9 cellular contexts compared by ENCODE assay signal in the genomic region with DNA sequence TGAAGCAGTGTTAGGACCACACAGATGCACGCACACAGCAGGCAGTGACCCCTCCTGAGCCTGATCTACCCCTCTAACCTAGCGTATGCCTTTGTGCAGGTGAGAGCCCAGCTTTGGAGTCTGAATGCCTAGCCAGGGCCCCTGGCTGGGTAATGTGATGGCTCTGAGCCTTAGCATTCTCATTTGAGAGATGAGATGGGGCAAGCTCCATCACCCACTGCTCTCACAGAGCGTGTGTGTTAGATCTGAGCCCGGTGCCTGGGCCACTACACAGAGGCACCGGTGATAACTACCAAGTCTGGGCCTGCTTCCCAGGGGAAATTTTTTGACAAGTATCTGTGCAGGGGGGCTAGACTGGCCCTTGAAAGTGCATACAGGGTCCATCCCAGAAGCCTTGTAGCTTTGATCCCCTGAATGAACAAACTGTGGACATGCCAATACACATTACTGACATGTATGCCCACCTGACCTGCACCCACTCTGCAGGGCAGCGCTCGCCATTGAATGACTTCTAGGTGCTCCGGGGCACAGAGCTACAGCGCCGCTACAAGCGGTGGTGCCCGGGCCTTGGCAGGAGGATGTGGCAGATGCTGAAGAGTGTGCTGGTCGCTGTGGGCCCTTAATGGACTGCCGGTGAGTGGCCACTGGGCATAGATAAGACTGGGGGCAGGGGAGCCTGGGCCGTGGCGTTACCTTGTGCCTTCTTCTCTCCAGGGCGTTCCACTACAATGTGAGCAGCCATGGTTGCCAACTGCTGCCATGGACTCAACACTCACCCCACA. TPM values are rescaled to one million over a fixed set of nuclear protein-coding genes. Genes with fewer than 3 reads are reported as not detected.
DNase-seq lines count a peak whose midpoint lies in the region; ATAC-seq and TF ChIP-seq lines count a peak whose summit lies in the region.
"Not testable (repeated sequence)": the region's sequence is repeated elsewhere in the genome, so short reads cannot be mapped to it uniquely, and the experiment has no call there.
"Had no signal": no experiment of that assay in that cellular context is flagged by ENCODE, and none has a peak within 500 bp of the region (broad histone marks: within the 10 kb centered on the region; RNA-seq: fewer than 3 reads in every experiment).

No MANE protein-coding gene starts in this region.

- not testable (repeated sequence) for H3K4ac ChIP-seq in mesenchymal stem cell (ENCODE audit: low read depth in 1 of 2, low read length in 2 of 2)

- intact Hi-C loops in CD4-positive, alpha-beta T cell (cut with DNase I, micrococcal nuclease), result loop anchor here in 1 of 2 experiments (10.0 kb wide), 1 partner anchor 671 kb away; a partner anchor contains a TSS
- intact Hi-C loops in breast epithelium (cut with DNase I; ENCODE audit: low total_unique reads); left cardiac atrium (cut with DNase I); posterior vena cava (cut with DNase I): not testable (repeated sequence)

- not testable (repeated sequence) for TF ChIP-seq POLR2A in breast epithelium (IDR thresholded peaks at IDR 0.05); suprapubic skin (IDR thresholded peaks at IDR 0.05)

- H3K27me3 Mint-ChIP-seq in CD4-positive, alpha-beta T cell; activated T-cell treated with anti-CD3 and anti-CD28 coated beads, Interleukin-2, amount 50 U/mL, for 72 hours (ENCODE audit: low read depth): not testable (repeated sequence)
- H3K27me3 Mint-ChIP-seq in WTC11 (ENCODE audit: low read depth), result peaks cover 15% of the 10 kb centered on the region

- H3K4me1 Mint-ChIP-seq in CD4-positive, alpha-beta T cell (ENCODE audit: low read depth); WTC11; activated T-cell treated with anti-CD3 and anti-CD28 coated beads, Interleukin-2, amount 50 U/mL, for 72 hours (ENCODE audit: low read depth): not testable (repeated sequence)

- not testable (repeated sequence) for H3K36me3 Mint-ChIP-seq in CD4-positive, alpha-beta T cell (ENCODE audit: low read depth); WTC11; activated T-cell treated with anti-CD3 and anti-CD28 coated beads, Interleukin-2, amount 50 U/mL, for 72 hours (ENCODE audit: insufficient read depth in 2 of 2)

- ATAC-seq in CD4-positive, alpha-beta T cell (ENCODE audit: poor library complexity); WTC11; activated T-cell treated with anti-CD3 and anti-CD28 coated beads, Interleukin-2, amount 50 U/mL, for 72 hours (replicated peaks in 1 of 2); left cardiac atrium: not testable (repeated sequence)

- not testable (repeated sequence) for H3K18ac ChIP-seq in mesenchymal stem cell (ENCODE audit: low read depth in 1 of 2, low read length in 2 of 2)

- not testable (repeated sequence) for H3K27me3 ChIP-seq in CD4-positive, alpha-beta T cell (ENCODE audit: control insufficient read depth, insufficient read depth, low read length); breast epithelium
- H3K27me3 ChIP-seq in mesenchymal stem cell (ENCODE audit: control insufficient read depth in 1 of 2, insufficient read depth in 1 of 2, low read length in 2 of 2) (peaks cover 5 to 11% of the 10 kb centered on the region in 2 experiments), suprapubic skin (peaks cover 12% of the 10 kb centered on the region)

- H3K4me2 ChIP-seq in mesenchymal stem cell (ENCODE audit: low read length, poor library complexity, severe bottlenecking), result not testable (repeated sequence)

- H3K27ac Mint-ChIP-seq in CD4-positive, alpha-beta T cell, result peak overlapping the region; percentile 53
- H3K27ac Mint-ChIP-seq in WTC11; activated T-cell treated with anti-CD3 and anti-CD28 coated beads, Interleukin-2, amount 50 U/mL, for 72 hours: not testable (repeated sequence)

- H2AK5ac ChIP-seq in mesenchymal stem cell (ENCODE audit: low read length, severe bottlenecking), result not testable (repeated sequence)

- H3K23ac ChIP-seq in mesenchymal stem cell (ENCODE audit: low read length in 2 of 2), result not testable (repeated sequence)

- H2BK15ac ChIP-seq in mesenchymal stem cell (ENCODE audit: low read depth, poor library complexity, severe bottlenecking), result not testable (repeated sequence)

- not testable (repeated sequence) for H3K4me3 Mint-ChIP-seq in CD4-positive, alpha-beta T cell
- peak overlapping the region; percentile 43 for H3K4me3 Mint-ChIP-seq in WTC11
- peak overlapping the region in 1 of 2 donors; percentile 0 for H3K4me3 Mint-ChIP-seq in activated T-cell treated with anti-CD3 and anti-CD28 coated beads, Interleukin-2, amount 50 U/mL, for 72 hours

- H4K8ac ChIP-seq in mesenchymal stem cell (ENCODE audit: low read length), result peak overlapping the region; percentile 35

- H3K9me3 Mint-ChIP-seq in CD4-positive, alpha-beta T cell; WTC11; activated T-cell treated with anti-CD3 and anti-CD28 coated beads, Interleukin-2, amount 50 U/mL, for 72 hours: not testable (repeated sequence)

- not testable (repeated sequence) for H2BK5ac ChIP-seq in mesenchymal stem cell (ENCODE audit: low read depth, low read length, poor library complexity, severe bottlenecking)

- not testable (repeated sequence) for H4K91ac ChIP-seq in mesenchymal stem cell (ENCODE audit: low read length)

- not testable (repeated sequence) for H3K9me3 ChIP-seq in CD4-positive, alpha-beta T cell (ENCODE audit: control insufficient read depth, low read length); breast epithelium; mesenchymal stem cell (ENCODE audit: control insufficient read depth, low read length); suprapubic skin

- CTCF ChIA-PET in CD4-positive, alpha-beta T cell (lab: Charles Lee), result not testable (repeated sequence)
- CTCF ChIA-PET in WTC11 (lab: Charles Lee), result interaction anchor here (0.5 to 2.3 kb wide), 2 partner anchors 25 to 413 kb away, joined by 3 to 14 read pairs; no protein-coding TSS in a partner anchor

- H3K27ac ChIP-seq in CD4-positive, alpha-beta T cell (ENCODE audit: low read depth, low read length), result peak overlapping the region; percentile 84
- H3K27ac ChIP-seq in breast epithelium; mesenchymal stem cell (ENCODE audit: low read length, poor library complexity, severe bottlenecking); suprapubic skin: not testable (repeated sequence)

- TF ChIP-seq CTCF in CD4-positive, alpha-beta T cell (IDR thresholded peaks at IDR 0.05); WTC11 (IDR thresholded peaks at IDR 0.05); breast epithelium (IDR thresholded peaks at IDR 0.05); suprapubic skin (IDR thresholded peaks at IDR 0.05): not testable (repeated sequence)

- H2BK120ac ChIP-seq in mesenchymal stem cell (ENCODE audit: low read depth, low read length), result not testable (repeated sequence)

- not testable (repeated sequence) for H3K9ac ChIP-seq in mesenchymal stem cell (ENCODE audit: low read length)

- not testable (repeated sequence) for H3K36me3 ChIP-seq in breast epithelium, suprapubic skin
- H3K36me3 ChIP-seq in mesenchymal stem cell (ENCODE audit: control insufficient read depth in 1 of 2, insufficient read depth in 2 of 2, low read depth in 1 of 2, low read length in 2 of 2), result peaks cover 0 to 10% of the 10 kb centered on the region in 2 experiments

- 89% methylated on average over 17 of the region's 17 CpGs for WGBS in mesenchymal stem cell
- 91% methylated on average over 13 of the region's 17 CpGs for WGBS in suprapubic skin

- H3K14ac ChIP-seq in mesenchymal stem cell (ENCODE audit: low read length in 2 of 2), result not testable (repeated sequence)

- H3K79me1 ChIP-seq in mesenchymal stem cell (replicated peaks; ENCODE audit: low read length, poor library complexity, severe bottlenecking), result peaks cover 29% of the 10 kb centered on the region

- H2AFZ ChIP-seq in mesenchymal stem cell (ENCODE audit: low read depth, low read length), result not testable (repeated sequence)

- peak in 3 of 10 experiments; percentile 2 to 44 (median 7) for DNase-seq in CD4-positive, alpha-beta T cell
- DNase-seq in WTC11 (ENCODE audit: low spot score) (peak; percentile 11), breast epithelium (ENCODE audit: low spot score in 2 of 2) (peak; percentile 17 to 49), left cardiac atrium (peak; percentile 21), posterior vena cava (ENCODE audit: low spot score) (peak; percentile 82), suprapubic skin (ENCODE audit: low spot score in 2 of 2) (peak; percentile 70 to 77)
- peak; percentile 4 to 5 for DNase-seq in activated T-cell treated with anti-CD3 and anti-CD28 coated beads, Interleukin-2, amount 50 U/mL, for 72 hours
- DNase-seq in mesenchymal stem cell, result not testable (repeated sequence)

- not testable (repeated sequence) for H2BK12ac ChIP-seq in mesenchymal stem cell (ENCODE audit: low read length in 2 of 2)

- H3K4me1 ChIP-seq in breast epithelium (peaks cover 17 to 20% of the 10 kb centered on the region in 2 donors), mesenchymal stem cell (ENCODE audit: control insufficient read depth, insufficient read depth, low read depth, low read length) (peaks cover 25% of the 10 kb centered on the region), suprapubic skin (peaks cover 36% of the 10 kb centered on the region)

- H3K4me3 ChIP-seq in breast epithelium; mesenchymal stem cell (ENCODE audit: insufficient read depth in 1 of 2, low read depth in 1 of 2, low read length in 2 of 2); suprapubic skin: not testable (repeated sequence)

- not testable (repeated sequence) for TF ChIP-seq EP300 in suprapubic skin (IDR thresholded peaks at IDR 0.05)

- POLR2A ChIA-PET in CD4-positive, alpha-beta T cell (lab: Charles Lee), result interaction anchor here (1.2 kb wide), 1 partner anchor 269 kb away, joined by 4 read pairs; no protein-coding TSS in a partner anchor
- POLR2A ChIA-PET in WTC11 (lab: Charles Lee), result not testable (repeated sequence)

RNA-seq across cellular contexts. Expression of a gene that starts 20.7 kb away (rescaled TPM):
- 1,000 to 10,000 TPM; 4,982 to 5,937 TPM for total RNA-seq in CD4-positive, alpha-beta T cell
- total RNA-seq in WTC11 (2021), result 1,028 to 1,267 TPM (median 1,197 TPM) in 3 replicates
- 1,000 to 10,000 TPM; 1,100 to 1,278 TPM for total RNA-seq in activated T-cell treated with anti-CD3 and anti-CD28 coated beads, Interleukin-2, amount 50 U/mL, for 72 hours
- under 1 TPM; under 0.01 TPM for total RNA-seq in breast epithelium
- total RNA-seq in left cardiac atrium, result over 10,000 TPM in 1 of 2 donors, 1,000 to 10,000 TPM in 1; 5,988 to 15,401 TPM
- polyA plus RNA-seq in mesenchymal stem cell (2013, experiment 1 of 2), result not detected
- not detected for polyA plus RNA-seq in mesenchymal stem cell (2013, experiment 2 of 2)
- over 10,000 TPM; 12,584 to 18,986 TPM for total RNA-seq in posterior vena cava
- total RNA-seq in suprapubic skin, result under 1 TPM; under 0.01 TPM
- polyA plus RNA-seq: esophagus had no signal

RNA-seq across cellular contexts. Expression of a gene that starts 32.7 kb away (rescaled TPM):
- total RNA-seq in CD4-positive, alpha-beta T cell, result 10 to 100 TPM; 15.0 to 15.9 TPM
- 17.5 to 18.3 TPM (median 17.9 TPM) in 3 replicates for total RNA-seq in WTC11 (2021)
- total RNA-seq in activated T-cell treated with anti-CD3 and anti-CD28 coated beads, Interleukin-2, amount 50 U/mL, for 72 hours, result 10 to 100 TPM; 14.7 to 17.6 TPM
- total RNA-seq in breast epithelium, result 10 to 100 TPM; 36.7 to 53.9 (median 42.7) TPM
- total RNA-seq in left cardiac atrium, result 10 to 100 TPM; 11.6 to 17.5 TPM
- polyA plus RNA-seq in mesenchymal stem cell (2013, experiment 1 of 2), result 17.1 TPM
- polyA plus RNA-seq in mesenchymal stem cell (2013, experiment 2 of 2), result 15.7 TPM
- total RNA-seq in posterior vena cava, result 10 to 100 TPM; 28.9 to 63.0 TPM
- 10 to 100 TPM; 12.9 to 49.1 (median 23.8) TPM for total RNA-seq in suprapubic skin

Comparison
In these comparisons a context has a peak if more than half of its experiments do, and no peak if none do; other contexts are left out.
1. RNA of a gene that starts 20.7 kb away (total RNA-seq): 12,584 to 18,986 TPM in posterior vena cava, 5,988 to 15,401 TPM in left cardiac atrium, 4,982 to 5,937 TPM in CD4-positive, alpha-beta T cell, 1,100 to 1,278 TPM in activated T-cell treated with anti-CD3 and anti-CD28 coated beads, Interleukin-2, amount 50 U/mL, for 72 hours and 1,028 to 1,267 TPM in WTC11; under 0.01 TPM in breast epithelium and under 0.01 TPM in suprapubic skin; every median in the first group is over 1,000 times any median in the second.